In the genomic region with DNA sequence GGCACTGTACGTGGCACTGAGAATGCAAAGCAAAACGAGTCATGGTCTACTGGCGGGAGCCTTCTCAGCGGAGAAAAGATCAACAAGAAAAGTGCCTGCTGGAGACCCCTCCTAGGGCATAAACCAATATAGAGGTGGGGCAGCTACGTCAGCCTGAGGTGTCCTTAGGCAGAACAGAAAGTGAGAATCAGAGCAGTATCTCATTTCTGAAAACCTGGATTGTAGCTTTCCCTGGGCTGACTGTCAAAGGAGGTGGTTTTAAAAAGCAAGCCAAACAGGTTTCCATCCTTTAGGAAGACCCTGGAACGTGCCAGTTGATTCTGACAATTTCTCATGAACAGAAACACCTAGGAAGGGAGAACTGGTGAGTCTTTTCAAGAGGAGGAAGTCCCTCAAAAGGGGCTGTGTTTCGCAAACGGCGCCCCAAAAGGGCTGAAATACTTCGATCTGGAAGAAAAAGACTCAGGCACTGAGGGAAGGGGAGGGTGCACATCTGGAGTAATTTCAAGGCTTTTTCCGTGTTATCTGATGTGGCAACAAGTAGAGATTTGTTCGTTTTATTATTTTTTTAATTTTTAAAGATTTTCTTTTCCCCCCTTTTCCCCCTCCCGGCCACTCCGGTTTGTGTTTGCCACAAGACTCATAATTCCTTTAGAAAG, we compare ENCODE assay signal across 10 cellular contexts. TPM values are rescaled to one million over a fixed set of nuclear protein-coding genes. Genes with fewer than 3 reads are reported as not detected.
DNase-seq lines count a peak whose midpoint lies in the region; ATAC-seq and TF ChIP-seq lines count a peak whose summit lies in the region.
"Not testable (repeated sequence)": the region's sequence is repeated elsewhere in the genome, so short reads cannot be mapped to it uniquely, and the experiment has no call there.
"Had no signal": no experiment of that assay in that cellular context is flagged by ENCODE, and none has a peak within 500 bp of the region (broad histone marks: within the 10 kb centered on the region; RNA-seq: fewer than 3 reads in every experiment).

No MANE protein-coding gene starts in this region.

- not testable (repeated sequence) for H3K27me3 ChIP-seq in BLaER1 treated with 17β-estradiol and CSF1 and Interleukin-3, amounts not matched to agents 10 nM and 100 nM; breast epithelium; gastroesophageal sphincter

- H3K4me2 ChIP-seq in BLaER1 treated with 17β-estradiol and CSF1 and Interleukin-3, amounts not matched to agents 10 nM and 100 nM, result peak overlapping the region; percentile 47 to 70 (median 60); a peak in 21 of 22 replicates

- H3K9me3 Mint-ChIP-seq in naive thymus-derived CD8-positive, alpha-beta T cell; stimulated activated effector memory CD8-positive, alpha-beta T cell treated with anti-CD3 and anti-CD28 coated beads, Interleukin-12 subunit alpha, Interleukin-12 subunit beta, amount 100 ng/mL, for 72 hours: not testable (repeated sequence)

- H3K36me3 ChIP-seq in BLaER1 treated with 17β-estradiol and CSF1 and Interleukin-3, amounts not matched to agents 10 nM and 100 nM; HEK293 (ENCODE audit: control insufficient read depth in 2 of 2, insufficient read depth in 1 of 2, low read length in 2 of 2); breast epithelium; gastroesophageal sphincter: not testable (repeated sequence)

- intact Hi-C loops in breast epithelium (cut with DNase I; ENCODE audit: low total_unique reads), result not testable (repeated sequence)

- TF ChIP-seq CTCF in HEK293 (tag by site-specific recombination; IDR thresholded peaks at IDR 0.05); breast epithelium (IDR thresholded peaks at IDR 0.05); gastroesophageal sphincter (IDR thresholded peaks at IDR 0.05): not testable (repeated sequence)

- not testable (repeated sequence) for ATAC-seq in gastroesophageal sphincter; naive thymus-derived CD8-positive, alpha-beta T cell; stimulated activated effector memory CD8-positive, alpha-beta T cell treated with anti-CD3 and anti-CD28 coated beads, Interleukin-12 subunit alpha, Interleukin-12 subunit beta, amount 100 ng/mL, for 72 hours

- peak; percentile 41 for DNase-seq in SIG-M5 treated with dmso at 0.1 percent for 504 hours (lab: John Stamatoyannopoulos, UW; ENCODE audit: unreplicated experiment)
- DNase-seq in activated CD8-positive, alpha-beta memory T cell treated with anti-CD3 and anti-CD28 coated beads, Interleukin-2, amount 50 U/mL, for 4 hours, result peak; percentile 18
- DNase-seq in breast epithelium (ENCODE audit: low spot score in 2 of 2), result not testable (repeated sequence)
- peak in 8 of 10 donors; percentile 15 to 67 (median 52) for DNase-seq in naive thymus-derived CD8-positive, alpha-beta T cell
- DNase-seq in stimulated activated effector memory CD8-positive, alpha-beta T cell treated with anti-CD3 and anti-CD28 coated beads, Interleukin-12 subunit alpha, Interleukin-12 subunit beta, amount 100 ng/mL, for 72 hours (ENCODE audit: low spot score in 2 of 2), result peak in 1 of 2 donors; percentile 59

- not testable (repeated sequence) for H3K36me3 Mint-ChIP-seq in naive thymus-derived CD8-positive, alpha-beta T cell; stimulated activated effector memory CD8-positive, alpha-beta T cell treated with anti-CD3 and anti-CD28 coated beads, Interleukin-12 subunit alpha, Interleukin-12 subunit beta, amount 100 ng/mL, for 72 hours

- not testable (repeated sequence) for H3K27me3 Mint-ChIP-seq in naive thymus-derived CD8-positive, alpha-beta T cell

- peak overlapping the region; percentile 54 to 76 (median 70); a peak in 19 of 22 replicates for H3K9ac ChIP-seq in BLaER1 treated with 17β-estradiol and CSF1 and Interleukin-3, amounts not matched to agents 10 nM and 100 nM

- peak overlapping the region in 10 of 11 experiments; percentile 7 to 77 (median 60); a peak in 17 of 22 replicates for H3K27ac ChIP-seq in BLaER1 treated with 17β-estradiol and CSF1 and Interleukin-3, amounts not matched to agents 10 nM and 100 nM
- H3K27ac ChIP-seq in HEK293 (ENCODE audit: extremely low read depth, low read depth, low read length), result not testable (repeated sequence)
- peak overlapping the region; percentile 20 to 73 for H3K27ac ChIP-seq in breast epithelium
- H3K27ac ChIP-seq in gastroesophageal sphincter, result peak overlapping the region in 2 of 4 donors; percentile 65 to 66

- H3K27ac Mint-ChIP-seq in naive thymus-derived CD8-positive, alpha-beta T cell, result peak overlapping the region; percentile 90 to 98 (median 94)
- H3K27ac Mint-ChIP-seq in stimulated activated effector memory CD8-positive, alpha-beta T cell treated with anti-CD3 and anti-CD28 coated beads, Interleukin-12 subunit alpha, Interleukin-12 subunit beta, amount 100 ng/mL, for 72 hours, result peak overlapping the region; percentile 95

- TF ChIP-seq POLR2A in breast epithelium (IDR thresholded peaks at IDR 0.05); gastroesophageal sphincter (IDR thresholded peaks at IDR 0.05): not testable (repeated sequence)

- H3K4me1 ChIP-seq in BLaER1 treated with 17β-estradiol and CSF1 and Interleukin-3, amounts not matched to agents 10 nM and 100 nM; HEK293 (ENCODE audit: control insufficient read depth, insufficient read depth, low read length); breast epithelium; gastroesophageal sphincter: not testable (repeated sequence)

- not testable (repeated sequence) for H4K20me1 ChIP-seq in BLaER1 treated with 17β-estradiol and CSF1 and Interleukin-3, amounts not matched to agents 10 nM and 100 nM

- TF ChIP-seq EP300 in gastroesophageal sphincter (IDR thresholded peaks at IDR 0.05), result not testable (repeated sequence)

- CTCF ChIA-PET in HEK293 (lab: Yijun Ruan, JAX), result not testable (repeated sequence)

- POLR2A ChIA-PET in HEK293 (lab: Yijun Ruan, JAX); naive thymus-derived CD8-positive, alpha-beta T cell (lab: Charles Lee): not testable (repeated sequence)

- peak overlapping the region; percentile 82 to 95 (median 90) for H3K4me3 Mint-ChIP-seq in naive thymus-derived CD8-positive, alpha-beta T cell
- peak overlapping the region; percentile 75 for H3K4me3 Mint-ChIP-seq in stimulated activated effector memory CD8-positive, alpha-beta T cell treated with anti-CD3 and anti-CD28 coated beads, Interleukin-12 subunit alpha, Interleukin-12 subunit beta, amount 100 ng/mL, for 72 hours

- not testable (repeated sequence) for H3K9me3 ChIP-seq in BLaER1 treated with 17β-estradiol and CSF1 and Interleukin-3, amounts not matched to agents 10 nM and 100 nM (replicated peaks in 1 of 11); HEK293 (ENCODE audit: control insufficient read depth, insufficient read depth, low read depth, low read length); breast epithelium; gastroesophageal sphincter

- not testable (repeated sequence) for H3K4me1 Mint-ChIP-seq in naive thymus-derived CD8-positive, alpha-beta T cell; stimulated activated effector memory CD8-positive, alpha-beta T cell treated with anti-CD3 and anti-CD28 coated beads, Interleukin-12 subunit alpha, Interleukin-12 subunit beta, amount 100 ng/mL, for 72 hours

- WGBS in gastroesophageal sphincter (ENCODE audit: low coverage in 1 of 2), 2 donors, result 7% methylated on average over 3 of the region's 14 CpGs; no CpG with 5 or more reads in 1 of the 2 donors

- H3K4me3 ChIP-seq in BLaER1 treated with 17β-estradiol and CSF1 and Interleukin-3, amounts not matched to agents 10 nM and 100 nM, result peak overlapping the region; percentile 41 to 68 (median 54); a peak in 19 of 20 replicates
- H3K4me3 ChIP-seq in HEK293 (ENCODE audit: low read depth, low read length), result not testable (repeated sequence)
- H3K4me3 ChIP-seq in breast epithelium (peak overlapping the region in 2 of 3 donors; percentile 27 to 39), gastroesophageal sphincter (peak overlapping the region; percentile 21 to 39)

TF ChIP-seq in HEK293, 187 proteins besides CTCF, POLR2A, EP300 and RAD21:
- TF ChIP-seq ZNF341 (tag by site-specific recombination; IDR thresholded peaks at IDR 0.05; ENCODE audit: low read depth), result 0 out of 2 replicates have a peak, but pooled peaks have one; percentile 12

RNA-seq across cellular contexts. Expression of gene PPIAL4C, which starts 22.5 kb away (rescaled TPM):
- 1 to 10 TPM in 1 of 3 donors, not detected in 2; 1.2 TPM for total RNA-seq in breast epithelium
- not detected for total RNA-seq in gastroesophageal sphincter
- total RNA-seq in naive thymus-derived CD8-positive, alpha-beta T cell, result 1 to 10 TPM; 2.7 to 3.6 TPM
- polyA plus RNA-seq in naive thymus-derived CD8-positive, alpha-beta T cell, result not detected
- total RNA-seq: fibroblast of villous mesenchyme had no signal
- polyA plus RNA-seq: adipose tissue had no signal
